12 cellular contexts compared by ENCODE assay signal in genomic region chr7:44110724-44111635, GRCh38. TPM values are rescaled to one million over a fixed set of nuclear protein-coding genes. Genes with fewer than 3 reads are reported as not detected.
"Had no signal": no experiment of that assay in that cellular context is flagged by ENCODE, and none has a peak within 500 bp of the region (broad histone marks: within the 10 kb centered on the region; RNA-seq: fewer than 3 reads in every experiment).

No MANE protein-coding gene starts in this region.

- H3K4me3 Mint-ChIP-seq: activated naive CD8-positive, alpha-beta T cell treated with anti-CD3 and anti-CD28 coated beads for 36 hours; activated T-cell treated with anti-CD3 and anti-CD28 coated beads, Interleukin-2, amount 50 U/mL, for 4 hours; nephron progenitor cell; stimulated activated naive CD8-positive, alpha-beta T cell treated with anti-CD3 and anti-CD28 coated beads, Interleukin-15, amount 100 ng/mL, for 72 hours had no signal

- H3K27ac Mint-ChIP-seq: activated naive CD8-positive, alpha-beta T cell treated with anti-CD3 and anti-CD28 coated beads for 36 hours; stimulated activated naive CD8-positive, alpha-beta T cell treated with anti-CD3 and anti-CD28 coated beads, Interleukin-15, amount 100 ng/mL, for 72 hours had no signal

- H3K9me3 Mint-ChIP-seq: activated naive CD8-positive, alpha-beta T cell treated with anti-CD3 and anti-CD28 coated beads for 36 hours; activated T-cell treated with anti-CD3 and anti-CD28 coated beads, Interleukin-2, amount 50 U/mL, for 4 hours; nephron progenitor cell; stimulated activated naive CD8-positive, alpha-beta T cell treated with anti-CD3 and anti-CD28 coated beads, Interleukin-15, amount 100 ng/mL, for 72 hours had no signal

- DNase-seq: activated CD4-positive, alpha-beta T cell treated with anti-CD3 and anti-CD28 coated beads, Interleukin-2, amount 50 U/mL, for 48 hours; activated CD4-positive, CD25-positive, alpha-beta regulatory T cell treated with anti-CD3 and anti-CD28 coated beads, Interleukin-2, amount 50 U/mL, for 72 hours; activated gamma-delta T cell; activated naive CD8-positive, alpha-beta T cell treated with anti-CD3 and anti-CD28 coated beads for 36 hours; activated T-cell treated with anti-CD3 and anti-CD28 coated beads, Interleukin-2, amount 50 U/mL, for 4 hours; mesendoderm; nephron progenitor cell; stimulated activated CD4-positive, alpha-beta T cell treated with anti-CD3 and anti-CD28 coated beads, Interleukin-4, amount 100 ng/mL, for 1 hour; stimulated activated naive CD8-positive, alpha-beta T cell treated with anti-CD3 and anti-CD28 coated beads, Interleukin-15, amount 100 ng/mL, for 72 hours; testis; uterus had no signal

- H3K27me3 Mint-ChIP-seq: activated naive CD8-positive, alpha-beta T cell treated with anti-CD3 and anti-CD28 coated beads for 36 hours; stimulated activated naive CD8-positive, alpha-beta T cell treated with anti-CD3 and anti-CD28 coated beads, Interleukin-15, amount 100 ng/mL, for 72 hours had no signal

RNA-seq across cellular contexts. Expression of gene MYL7, which starts 30.2 kb away (rescaled TPM):
- total RNA-seq: activated naive CD8-positive, alpha-beta T cell treated with anti-CD3 and anti-CD28 coated beads for 36 hours; T-helper 2 cell treated with Interferon-gamma antibody and Interleukin-4, amounts not matched to agents 100 ng/mL and 5 ng/mL, for 36 hours; uterus had no signal
